ENCODE assay signal across 23 cellular contexts in the genomic region with DNA sequence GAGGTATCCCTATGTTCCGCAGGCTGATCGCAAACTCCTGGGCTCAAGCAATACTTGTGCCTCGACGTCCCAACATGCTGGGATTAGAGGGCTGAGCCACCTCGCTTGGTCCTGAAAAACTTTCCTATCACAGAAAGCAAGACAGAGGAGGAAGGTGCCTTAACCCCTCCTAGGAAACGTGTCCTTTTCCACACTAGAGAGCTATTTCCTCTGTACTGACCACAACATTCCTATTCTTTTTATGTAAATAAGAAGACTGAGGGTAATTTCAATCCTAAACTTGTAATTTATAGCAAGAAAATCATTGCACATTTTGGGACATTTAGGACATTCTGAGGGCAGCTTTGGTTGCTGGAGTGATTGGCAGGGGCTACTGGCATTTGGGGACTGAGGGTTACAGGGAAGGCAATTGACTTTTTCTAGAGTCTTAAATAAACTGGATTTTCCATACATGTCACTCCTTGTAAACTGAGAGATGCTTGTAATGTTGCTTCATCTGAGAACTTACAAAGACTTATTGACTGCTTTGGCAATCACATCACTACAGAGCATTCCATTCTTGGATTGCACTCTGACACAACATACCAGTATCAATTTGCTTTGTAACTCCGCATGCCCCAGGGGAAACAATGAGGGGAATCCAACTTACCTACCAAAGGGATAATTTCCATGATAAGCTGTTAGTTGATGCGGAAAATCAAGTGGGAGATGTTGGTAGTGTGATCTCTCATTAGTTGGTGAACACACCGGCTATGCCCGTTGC. TPM values are rescaled to one million over a fixed set of nuclear protein-coding genes. Genes with fewer than 3 reads are reported as not detected.
DNase-seq lines count a peak whose midpoint lies in the region; ATAC-seq and TF ChIP-seq lines count a peak whose summit lies in the region.
"Had no signal": no experiment of that assay in that cellular context is flagged by ENCODE, and none has a peak within 500 bp of the region (broad histone marks: within the 10 kb centered on the region; RNA-seq: fewer than 3 reads in every experiment).

No MANE protein-coding gene starts in this region.

- H4K20me1 ChIP-seq in IMR-90 (ENCODE audit: insufficient read depth, low read length): no peaks in the 10 kb centered on the region; the same call in 1 of the 2 replicates

- peak overlapping the region; percentile 64; the same call in 1 of the 2 replicates for H4K5ac ChIP-seq in IMR-90 (ENCODE audit: low read depth, low read length)

- no peak for TF ChIP-seq RAD21 in IMR-90 (IDR thresholded peaks at IDR 0.05; ENCODE audit: low read length)

- H2BK15ac ChIP-seq in IMR-90 (ENCODE audit: low read depth, low read length): peak overlapping the region; percentile 6; the same call in 1 of the 3 replicates
- H2BK15ac ChIP-seq in mesenchymal stem cell (ENCODE audit: low read depth, poor library complexity, severe bottlenecking): no peak overlapping the region

- CTCF ChIA-PET in IMR-90 (lab: Yijun Ruan, JAX): no interaction called here

- H3K4me2 ChIP-seq in IMR-90 (ENCODE audit: low read depth, low read length) (peak overlapping the region; percentile 53), mesenchymal stem cell (ENCODE audit: low read length, poor library complexity, severe bottlenecking) (no peak overlapping the region)

- H3K4me3 Mint-ChIP-seq in effector memory CD8-positive, alpha-beta T cell: no peak overlapping the region

- no TSS peak for BruUV-seq in IMR-90 (replicated peaks; lab: Mats Ljungman, UMichigan)

- dilution Hi-C loops in IMR-90 (cut with HindIII; ENCODE audit: low sequenced_read_pairs, unreplicated experiment): no loop called here

- H2AK5ac ChIP-seq in IMR-90 (ENCODE audit: low read depth, low read length) (peak overlapping the region; percentile 72; the same call in 1 of the 2 replicates), mesenchymal stem cell (ENCODE audit: low read length, severe bottlenecking) (no peak overlapping the region)

- in situ Hi-C loops in IMR-90 (cut with MboI; ENCODE audit: low sequenced_read_pairs) (no loop called here), brain microvascular endothelial cell (cut with HindIII; ENCODE audit: low pct_ligation_motif_present, low sequenced_read_pairs) (no loop called here)

- H2BK120ac ChIP-seq in IMR-90 (ENCODE audit: low read depth, low read length) (peak overlapping the region; percentile 83), mesenchymal stem cell (ENCODE audit: low read depth, low read length) (no peak overlapping the region)

- peak overlapping the region; percentile 66 for H3K56ac ChIP-seq in IMR-90 (ENCODE audit: extremely low read depth, insufficient read depth, low read length)

- no peaks in the 10 kb centered on the region for H3K36me3 Mint-ChIP-seq in effector memory CD8-positive, alpha-beta T cell (ENCODE audit: insufficient read depth)

- H3K27me3 ChIP-seq in IMR-90 (ENCODE audit: control insufficient read depth, insufficient read depth, low read length) (peaks cover 3% of the 10 kb centered on the region; the same call in 1 of the 2 replicates), brain microvascular endothelial cell (replicated peaks) (no peaks in the 10 kb centered on the region), mesenchymal stem cell (ENCODE audit: control insufficient read depth in 1 of 2, insufficient read depth in 1 of 2, low read length in 2 of 2) (peaks cover 0 to 46% of the 10 kb centered on the region in 2 experiments)

- H3K23ac ChIP-seq in IMR-90 (ENCODE audit: low read depth, low read length) (peak overlapping the region; percentile 67), mesenchymal stem cell (ENCODE audit: low read length in 2 of 2) (no peak overlapping the region)

- ATAC-seq in IMR-90 (ENCODE audit: low read depth) (peak; percentile 72), esophagus mucosa (no peak)
- ATAC-seq in effector memory CD8-positive, alpha-beta T cell (replicated peaks): no peak

- DNase-seq in EH (ENCODE audit: low read depth) (peak; percentile 62), IMR-90 (peak; percentile 43), brain microvascular endothelial cell (peak; percentile 9), mesenchymal stem cell (peak; percentile 11), mucosa of gallbladder (ENCODE audit: low spot score) (no peak), hepatic stellate cell (ENCODE audit: low spot score) (no peak)
- DNase-seq in effector memory CD8-positive, alpha-beta T cell: no peak
- DNase-seq: activated effector memory CD4-positive, alpha-beta T cell treated with Interleukin-2 at 50 U/mL for 16 hours; DND-41; effector memory CD4-positive, alpha-beta T cell; NCI-H1105; NCI-H510A; NK-92 treated with Interleukin-12 subunit alpha and Interleukin-12 subunit beta, amount 100 ng/mL, for 24 hours; RPMI8226; spleen; stimulated activated CD4-positive, alpha-beta T cell treated with anti-CD3 and anti-CD28 coated beads, Interleukin-4, amount 100 ng/mL, for 4 hours; uterus had no signal

- H3K14ac ChIP-seq in IMR-90 (replicated peaks; ENCODE audit: low read depth, low read length) (peak overlapping the region; percentile 93), mesenchymal stem cell (ENCODE audit: low read length in 2 of 2) (no peak overlapping the region)

- POLR2A ChIA-PET in IMR-90 (lab: Charles Lee; ENCODE audit: unreplicated experiment): no interaction called here

- H3K9me3 ChIP-seq in IMR-90 (ENCODE audit: control insufficient read depth, insufficient read depth, low read length) (peaks cover 7% of the 10 kb centered on the region; the same call in 1 of the 2 replicates), mesenchymal stem cell (ENCODE audit: control insufficient read depth, low read length) (no peaks in the 10 kb centered on the region)
- H3K9me3 ChIP-seq: uterus had no signal

- H3K9me1 ChIP-seq in IMR-90 (ENCODE audit: insufficient read depth, low read length): peaks cover 6% of the 10 kb centered on the region; the same call in 1 of the 2 replicates

- no peaks in the 10 kb centered on the region for H3K36me3 ChIP-seq in IMR-90 (ENCODE audit: control insufficient read depth, insufficient read depth, low read length)
- H3K36me3 ChIP-seq in brain microvascular endothelial cell (replicated peaks): no peaks in the 10 kb centered on the region
- no peaks in the 10 kb centered on the region for H3K36me3 ChIP-seq in mesenchymal stem cell (ENCODE audit: control insufficient read depth in 1 of 2, insufficient read depth in 2 of 2, low read depth in 1 of 2, low read length in 2 of 2)
- H3K36me3 ChIP-seq: spleen, uterus had no signal

- no peak for TF ChIP-seq POLR2A in IMR-90 (IDR thresholded peaks at IDR 0.05; ENCODE audit: low read depth, low read length)

- H3K18ac ChIP-seq in IMR-90 (ENCODE audit: low read depth, low read length) (peak overlapping the region; percentile 69; the same call in 1 of the 2 replicates), mesenchymal stem cell (ENCODE audit: low read depth in 1 of 2, low read length in 2 of 2) (no peak overlapping the region)

- peak overlapping the region; percentile 76 for H2AK9ac ChIP-seq in IMR-90 (replicated peaks; ENCODE audit: low read depth, low read length, poor library complexity)

- H2BK20ac ChIP-seq in IMR-90 (ENCODE audit: low read depth, low read length): peak overlapping the region; percentile 90

- H3K27me3 Mint-ChIP-seq in effector memory CD8-positive, alpha-beta T cell: peaks cover 28 to 37% of the 10 kb centered on the region in 2 donors

- peak overlapping the region; percentile 86 for H3K4ac ChIP-seq in IMR-90 (ENCODE audit: low read depth, low read length)
- no peak overlapping the region for H3K4ac ChIP-seq in mesenchymal stem cell (ENCODE audit: low read depth in 1 of 2, low read length in 2 of 2)

- no peaks in the 10 kb centered on the region for H3K79me1 ChIP-seq in IMR-90 (ENCODE audit: low read depth in 1 of 2, low read length in 2 of 2)
- no peaks in the 10 kb centered on the region for H3K79me1 ChIP-seq in mesenchymal stem cell (replicated peaks; ENCODE audit: low read length, poor library complexity, severe bottlenecking)

- no CpG with 5 or more reads among the region's 10 CpGs for WGBS in IMR-90 (ENCODE audit: extremely low coverage in 2 of 2, insufficient read length in 1 of 2), 2 experiments
- 75% methylated on average over 8 of the region's 10 CpGs for WGBS in mesenchymal stem cell

- peaks cover 13% of the 10 kb centered on the region for H3K4me1 ChIP-seq in IMR-90 (ENCODE audit: control insufficient read depth, insufficient read depth, low read length)
- H3K4me1 ChIP-seq in mesenchymal stem cell (ENCODE audit: control insufficient read depth, insufficient read depth, low read depth, low read length): peaks cover 7% of the 10 kb centered on the region
- H3K4me1 ChIP-seq: spleen, uterus had no signal

- H2BK5ac ChIP-seq in IMR-90 (ENCODE audit: low read depth, low read length, poor library complexity, severe bottlenecking) (peak overlapping the region; percentile 96), mesenchymal stem cell (ENCODE audit: low read depth, low read length, poor library complexity, severe bottlenecking) (no peak overlapping the region)

- H3K4me1 Mint-ChIP-seq in effector memory CD8-positive, alpha-beta T cell (ENCODE audit: low read depth in 2 of 2): no peaks in the 10 kb centered on the region

- no peak overlapping the region for H2AFZ ChIP-seq in IMR-90 (replicated peaks; ENCODE audit: low read length, poor library complexity)
- H2AFZ ChIP-seq in mesenchymal stem cell (ENCODE audit: low read depth, low read length): no peak overlapping the region

- intact Hi-C loops in IMR-90 (cut with micrococcal nuclease): no loop called here

- H3K9ac ChIP-seq in IMR-90 (ENCODE audit: low read depth, low read length): no peak overlapping the region
- no peak overlapping the region for H3K9ac ChIP-seq in mesenchymal stem cell (ENCODE audit: low read length)

- TF ChIP-seq CTCF in IMR-90 (conservative IDR thresholded peaks at IDR 0.05; ENCODE audit: low read depth, low read length) (no peak), brain microvascular endothelial cell (IDR thresholded peaks at IDR 0.05; ENCODE audit: low read depth, low read length, missing control alignments) (no peak)

- no peak overlapping the region for H2BK12ac ChIP-seq in mesenchymal stem cell (ENCODE audit: low read length in 2 of 2)

- H3K27ac ChIP-seq in IMR-90 (ENCODE audit: insufficient read depth, low read length) (peak overlapping the region; percentile 70), brain microvascular endothelial cell (peak overlapping the region; percentile 45), mesenchymal stem cell (ENCODE audit: low read length, poor library complexity, severe bottlenecking) (no peak overlapping the region)
- H3K27ac ChIP-seq: spleen, uterus had no signal

- H4K8ac ChIP-seq in IMR-90 (ENCODE audit: low read depth in 2 of 2, low read length in 2 of 2): peak overlapping the region; percentile 70 to 80; a peak in 3 of 4 replicates
- no peak overlapping the region for H4K8ac ChIP-seq in mesenchymal stem cell (ENCODE audit: low read length)

- H4K91ac ChIP-seq in IMR-90 (ENCODE audit: insufficient read depth, low read depth, low read length) (peak overlapping the region; percentile 84), mesenchymal stem cell (ENCODE audit: low read length) (no peak overlapping the region)

- no peaks in the 10 kb centered on the region for H3K9me3 Mint-ChIP-seq in effector memory CD8-positive, alpha-beta T cell

- no peak overlapping the region for H3K4me3 ChIP-seq in IMR-90 (ENCODE audit: insufficient read depth, low read depth, low read length)
- H3K4me3 ChIP-seq in brain microvascular endothelial cell (ENCODE audit: low read depth, low read length): no peak overlapping the region
- no peak overlapping the region for H3K4me3 ChIP-seq in mesenchymal stem cell (ENCODE audit: insufficient read depth in 1 of 2, low read depth in 1 of 2, low read length in 2 of 2)
- H3K4me3 ChIP-seq: spleen, uterus had no signal

- no peak overlapping the region for H3K27ac Mint-ChIP-seq in effector memory CD8-positive, alpha-beta T cell

RNA-seq across cellular contexts. Expression of a gene that starts 15.6 kb away (rescaled TPM):
- total RNA-seq in IMR-90 (2012; rRNA removed): not detected in 2 replicates
- not detected in 2 replicates for polyA plus RNA-seq in IMR-90 (2012; rRNA removed)
- not detected in 2 replicates for polyA plus RNA-seq in IMR-90 (2012; cell fraction: cytosol; rRNA removed)
- not detected in 2 replicates for polyA plus RNA-seq in IMR-90 (2012; cell fraction: nucleus; rRNA removed; ENCODE audit: low replicate concordance)
- not detected for polyA plus RNA-seq in mesenchymal stem cell (2013, experiment 1 of 2)
- not detected for polyA plus RNA-seq in mesenchymal stem cell (2013, experiment 2 of 2)
- not detected for total RNA-seq in esophagus mucosa
- total RNA-seq in mucosa of gallbladder: not detected
- total RNA-seq: chondrocyte, frontal cortex, kidney epithelial cell, pulmonary artery endothelial cell, spleen, uterus had no signal
- polyA plus RNA-seq: neural cell, spleen had no signal

RNA-seq across cellular contexts. Expression of a gene that starts 41.2 kb away (rescaled TPM):
- total RNA-seq in IMR-90 (2012; rRNA removed): not detected in 2 replicates
- not detected in 2 replicates for polyA plus RNA-seq in IMR-90 (2012; rRNA removed)
- polyA plus RNA-seq in IMR-90 (2012; cell fraction: cytosol; rRNA removed): not detected in 2 replicates
- not detected in 2 replicates for polyA plus RNA-seq in IMR-90 (2012; cell fraction: nucleus; rRNA removed; ENCODE audit: low replicate concordance)
- not detected for polyA plus RNA-seq in mesenchymal stem cell (2013, experiment 1 of 2)
- polyA plus RNA-seq in mesenchymal stem cell (2013, experiment 2 of 2): not detected
- not detected for total RNA-seq in esophagus mucosa
- not detected for total RNA-seq in mucosa of gallbladder
- total RNA-seq: chondrocyte, frontal cortex, kidney epithelial cell, pulmonary artery endothelial cell, spleen, uterus had no signal
- polyA plus RNA-seq: neural cell, spleen had no signal

RNA-seq across cellular contexts. Expression of a gene that starts 44.8 kb away (rescaled TPM):
- 15.6 and 17.9 TPM in 2 replicates for total RNA-seq in IMR-90 (2012; rRNA removed)
- 44.0 and 52.4 TPM in 2 replicates for polyA plus RNA-seq in IMR-90 (2012; rRNA removed)
- polyA plus RNA-seq in IMR-90 (2012; cell fraction: cytosol; rRNA removed): 22.3 and 25.0 TPM in 2 replicates
- polyA plus RNA-seq in IMR-90 (2012; cell fraction: nucleus; rRNA removed; ENCODE audit: low replicate concordance): 397 and 454 TPM in 2 replicates
- polyA plus RNA-seq in mesenchymal stem cell (2013, experiment 1 of 2): 17.9 TPM
- polyA plus RNA-seq in mesenchymal stem cell (2013, experiment 2 of 2): 17.9 TPM
- 5.7 TPM for total RNA-seq in esophagus mucosa
- total RNA-seq in mucosa of gallbladder: 12.4 TPM

RNA-seq across cellular contexts. Expression of a gene that starts 55.1 kb away (rescaled TPM):
- total RNA-seq in IMR-90 (2012; rRNA removed): not detected in 2 replicates
- not detected in 2 replicates for polyA plus RNA-seq in IMR-90 (2012; rRNA removed)
- not detected in 2 replicates for polyA plus RNA-seq in IMR-90 (2012; cell fraction: cytosol; rRNA removed)
- not detected in 2 replicates for polyA plus RNA-seq in IMR-90 (2012; cell fraction: nucleus; rRNA removed; ENCODE audit: low replicate concordance)
- not detected for polyA plus RNA-seq in mesenchymal stem cell (2013, experiment 1 of 2)
- polyA plus RNA-seq in mesenchymal stem cell (2013, experiment 2 of 2): not detected
- total RNA-seq in esophagus mucosa: not detected
- not detected for total RNA-seq in mucosa of gallbladder
- total RNA-seq: chondrocyte, frontal cortex, kidney epithelial cell, pulmonary artery endothelial cell, spleen, uterus had no signal
- polyA plus RNA-seq: neural cell, spleen had no signal

Comparison
In these comparisons a context has a peak if more than half of its experiments do, and no peak if none do; other contexts are left out.
1. DNase-seq: peak in EH (single experiment), IMR-90 (single experiment), brain microvascular endothelial cell (single experiment) and mesenchymal stem cell (single experiment); none in mucosa of gallbladder (single experiment), hepatic stellate cell (single experiment) and effector memory CD8-positive, alpha-beta T cell (0 of 3).